In the genomic region with DNA sequence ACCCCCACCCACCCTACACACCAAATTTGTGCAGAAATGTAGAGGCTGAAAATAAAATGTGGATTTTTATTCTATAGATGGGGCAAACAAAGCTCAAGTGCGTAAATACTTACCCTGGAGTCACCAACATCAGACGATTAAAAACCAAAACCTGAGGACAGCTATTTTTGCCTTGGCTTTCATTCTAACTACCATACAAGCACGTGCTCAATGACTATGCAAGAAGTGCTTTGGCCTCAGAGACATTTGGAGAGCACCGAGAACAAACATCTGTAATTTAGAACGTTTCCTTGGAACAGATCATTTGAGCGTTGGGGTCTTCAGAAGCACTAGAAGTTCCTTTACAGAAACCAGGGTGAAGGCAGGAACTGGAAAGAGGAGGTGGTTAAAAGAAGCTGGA, we compare ENCODE assay signal across 1 cellular context.
TF ChIP-seq lines count a peak whose summit lies in the region.

No MANE protein-coding gene starts in this region.

TF ChIP-seq in K562, 482 proteins besides CTCF, POLR2A, EP300 and RAD21 (continued from another document):
- TF ChIP-seq, protein P1, sequence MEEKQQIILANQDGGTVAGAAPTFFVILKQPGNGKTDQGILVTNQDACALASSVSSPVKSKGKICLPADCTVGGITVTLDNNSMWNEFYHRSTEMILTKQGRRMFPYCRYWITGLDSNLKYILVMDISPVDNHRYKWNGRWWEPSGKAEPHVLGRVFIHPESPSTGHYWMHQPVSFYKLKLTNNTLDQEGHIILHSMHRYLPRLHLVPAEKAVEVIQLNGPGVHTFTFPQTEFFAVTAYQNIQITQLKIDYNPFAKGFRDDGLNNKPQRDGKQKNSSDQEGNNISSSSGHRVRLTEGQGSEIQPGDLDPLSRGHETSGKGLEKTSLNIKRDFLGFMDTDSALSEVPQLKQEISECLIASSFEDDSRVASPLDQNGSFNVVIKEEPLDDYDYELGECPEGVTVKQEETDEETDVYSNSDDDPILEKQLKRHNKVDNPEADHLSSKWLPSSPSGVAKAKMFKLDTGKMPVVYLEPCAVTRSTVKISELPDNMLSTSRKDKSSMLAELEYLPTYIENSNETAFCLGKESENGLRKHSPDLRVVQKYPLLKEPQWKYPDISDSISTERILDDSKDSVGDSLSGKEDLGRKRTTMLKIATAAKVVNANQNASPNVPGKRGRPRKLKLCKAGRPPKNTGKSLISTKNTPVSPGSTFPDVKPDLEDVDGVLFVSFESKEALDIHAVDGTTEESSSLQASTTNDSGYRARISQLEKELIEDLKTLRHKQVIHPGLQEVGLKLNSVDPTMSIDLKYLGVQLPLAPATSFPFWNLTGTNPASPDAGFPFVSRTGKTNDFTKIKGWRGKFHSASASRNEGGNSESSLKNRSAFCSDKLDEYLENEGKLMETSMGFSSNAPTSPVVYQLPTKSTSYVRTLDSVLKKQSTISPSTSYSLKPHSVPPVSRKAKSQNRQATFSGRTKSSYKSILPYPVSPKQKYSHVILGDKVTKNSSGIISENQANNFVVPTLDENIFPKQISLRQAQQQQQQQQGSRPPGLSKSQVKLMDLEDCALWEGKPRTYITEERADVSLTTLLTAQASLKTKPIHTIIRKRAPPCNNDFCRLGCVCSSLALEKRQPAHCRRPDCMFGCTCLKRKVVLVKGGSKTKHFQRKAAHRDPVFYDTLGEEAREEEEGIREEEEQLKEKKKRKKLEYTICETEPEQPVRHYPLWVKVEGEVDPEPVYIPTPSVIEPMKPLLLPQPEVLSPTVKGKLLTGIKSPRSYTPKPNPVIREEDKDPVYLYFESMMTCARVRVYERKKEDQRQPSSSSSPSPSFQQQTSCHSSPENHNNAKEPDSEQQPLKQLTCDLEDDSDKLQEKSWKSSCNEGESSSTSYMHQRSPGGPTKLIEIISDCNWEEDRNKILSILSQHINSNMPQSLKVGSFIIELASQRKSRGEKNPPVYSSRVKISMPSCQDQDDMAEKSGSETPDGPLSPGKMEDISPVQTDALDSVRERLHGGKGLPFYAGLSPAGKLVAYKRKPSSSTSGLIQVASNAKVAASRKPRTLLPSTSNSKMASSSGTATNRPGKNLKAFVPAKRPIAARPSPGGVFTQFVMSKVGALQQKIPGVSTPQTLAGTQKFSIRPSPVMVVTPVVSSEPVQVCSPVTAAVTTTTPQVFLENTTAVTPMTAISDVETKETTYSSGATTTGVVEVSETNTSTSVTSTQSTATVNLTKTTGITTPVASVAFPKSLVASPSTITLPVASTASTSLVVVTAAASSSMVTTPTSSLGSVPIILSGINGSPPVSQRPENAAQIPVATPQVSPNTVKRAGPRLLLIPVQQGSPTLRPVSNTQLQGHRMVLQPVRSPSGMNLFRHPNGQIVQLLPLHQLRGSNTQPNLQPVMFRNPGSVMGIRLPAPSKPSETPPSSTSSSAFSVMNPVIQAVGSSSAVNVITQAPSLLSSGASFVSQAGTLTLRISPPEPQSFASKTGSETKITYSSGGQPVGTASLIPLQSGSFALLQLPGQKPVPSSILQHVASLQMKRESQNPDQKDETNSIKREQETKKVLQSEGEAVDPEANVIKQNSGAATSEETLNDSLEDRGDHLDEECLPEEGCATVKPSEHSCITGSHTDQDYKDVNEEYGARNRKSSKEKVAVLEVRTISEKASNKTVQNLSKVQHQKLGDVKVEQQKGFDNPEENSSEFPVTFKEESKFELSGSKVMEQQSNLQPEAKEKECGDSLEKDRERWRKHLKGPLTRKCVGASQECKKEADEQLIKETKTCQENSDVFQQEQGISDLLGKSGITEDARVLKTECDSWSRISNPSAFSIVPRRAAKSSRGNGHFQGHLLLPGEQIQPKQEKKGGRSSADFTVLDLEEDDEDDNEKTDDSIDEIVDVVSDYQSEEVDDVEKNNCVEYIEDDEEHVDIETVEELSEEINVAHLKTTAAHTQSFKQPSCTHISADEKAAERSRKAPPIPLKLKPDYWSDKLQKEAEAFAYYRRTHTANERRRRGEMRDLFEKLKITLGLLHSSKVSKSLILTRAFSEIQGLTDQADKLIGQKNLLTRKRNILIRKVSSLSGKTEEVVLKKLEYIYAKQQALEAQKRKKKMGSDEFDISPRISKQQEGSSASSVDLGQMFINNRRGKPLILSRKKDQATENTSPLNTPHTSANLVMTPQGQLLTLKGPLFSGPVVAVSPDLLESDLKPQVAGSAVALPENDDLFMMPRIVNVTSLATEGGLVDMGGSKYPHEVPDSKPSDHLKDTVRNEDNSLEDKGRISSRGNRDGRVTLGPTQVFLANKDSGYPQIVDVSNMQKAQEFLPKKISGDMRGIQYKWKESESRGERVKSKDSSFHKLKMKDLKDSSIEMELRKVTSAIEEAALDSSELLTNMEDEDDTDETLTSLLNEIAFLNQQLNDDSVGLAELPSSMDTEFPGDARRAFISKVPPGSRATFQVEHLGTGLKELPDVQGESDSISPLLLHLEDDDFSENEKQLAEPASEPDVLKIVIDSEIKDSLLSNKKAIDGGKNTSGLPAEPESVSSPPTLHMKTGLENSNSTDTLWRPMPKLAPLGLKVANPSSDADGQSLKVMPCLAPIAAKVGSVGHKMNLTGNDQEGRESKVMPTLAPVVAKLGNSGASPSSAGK (IDR thresholded peaks at IDR 0.05), result peak; percentile 32; the same call in 1 of the 2 replicates
- TF ChIP-seq, protein P2, sequence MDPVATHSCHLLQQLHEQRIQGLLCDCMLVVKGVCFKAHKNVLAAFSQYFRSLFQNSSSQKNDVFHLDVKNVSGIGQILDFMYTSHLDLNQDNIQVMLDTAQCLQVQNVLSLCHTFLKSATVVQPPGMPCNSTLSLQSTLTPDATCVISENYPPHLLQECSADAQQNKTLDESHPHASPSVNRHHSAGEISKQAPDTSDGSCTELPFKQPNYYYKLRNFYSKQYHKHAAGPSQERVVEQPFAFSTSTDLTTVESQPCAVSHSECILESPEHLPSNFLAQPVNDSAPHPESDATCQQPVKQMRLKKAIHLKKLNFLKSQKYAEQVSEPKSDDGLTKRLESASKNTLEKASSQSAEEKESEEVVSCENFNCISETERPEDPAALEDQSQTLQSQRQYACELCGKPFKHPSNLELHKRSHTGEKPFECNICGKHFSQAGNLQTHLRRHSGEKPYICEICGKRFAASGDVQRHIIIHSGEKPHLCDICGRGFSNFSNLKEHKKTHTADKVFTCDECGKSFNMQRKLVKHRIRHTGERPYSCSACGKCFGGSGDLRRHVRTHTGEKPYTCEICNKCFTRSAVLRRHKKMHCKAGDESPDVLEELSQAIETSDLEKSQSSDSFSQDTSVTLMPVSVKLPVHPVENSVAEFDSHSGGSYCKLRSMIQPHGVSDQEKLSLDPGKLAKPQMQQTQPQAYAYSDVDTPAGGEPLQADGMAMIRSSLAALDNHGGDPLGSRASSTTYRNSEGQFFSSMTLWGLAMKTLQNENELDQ (CRISPR knock-in tag; IDR thresholded peaks at IDR 0.05; ENCODE audit: borderline replicate concordance), result no peak
- TF ChIP-seq CREB1 (IDR thresholded peaks at IDR 0.05), result no peak
- no peak for TF ChIP-seq CREB1 (CRISPR knock-in tag; IDR thresholded peaks at IDR 0.05)
- TF ChIP-seq ZNF347 (CRISPR knock-in tag; IDR thresholded peaks at IDR 0.05; ENCODE audit: low read depth), result no peak
- no peak for TF ChIP-seq CXXC5 (CRISPR knock-in tag; IDR thresholded peaks at IDR 0.05)
- no peak for TF ChIP-seq SPI1 (IDR thresholded peaks at IDR 0.05; ENCODE audit: borderline replicate concordance, low read depth, low read length)
- peak; percentile 34 for TF ChIP-seq NFE2 (IDR thresholded peaks at IDR 0.05; ENCODE audit: low read depth)
- TF ChIP-seq, protein P3, sequence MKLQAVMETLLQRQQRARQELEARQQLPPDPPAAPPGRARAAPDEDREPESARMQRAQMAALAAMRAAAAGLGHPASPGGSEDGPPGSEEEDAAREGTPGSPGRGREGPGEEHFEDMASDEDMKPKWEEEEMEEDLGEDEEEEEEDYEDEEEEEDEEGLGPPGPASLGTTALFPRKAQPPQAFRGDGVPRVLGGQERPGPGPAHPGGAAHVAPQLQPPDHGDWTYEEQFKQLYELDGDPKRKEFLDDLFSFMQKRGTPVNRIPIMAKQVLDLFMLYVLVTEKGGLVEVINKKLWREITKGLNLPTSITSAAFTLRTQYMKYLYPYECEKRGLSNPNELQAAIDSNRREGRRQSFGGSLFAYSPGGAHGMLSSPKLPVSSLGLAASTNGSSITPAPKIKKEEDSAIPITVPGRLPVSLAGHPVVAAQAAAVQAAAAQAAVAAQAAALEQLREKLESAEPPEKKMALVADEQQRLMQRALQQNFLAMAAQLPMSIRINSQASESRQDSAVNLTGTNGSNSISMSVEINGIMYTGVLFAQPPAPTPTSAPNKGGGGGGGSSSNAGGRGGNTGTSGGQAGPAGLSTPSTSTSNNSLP (IDR thresholded peaks at IDR 0.05; ENCODE audit: borderline replicate concordance, low read depth, low read length), result no peak
- TF ChIP-seq, protein P4, sequence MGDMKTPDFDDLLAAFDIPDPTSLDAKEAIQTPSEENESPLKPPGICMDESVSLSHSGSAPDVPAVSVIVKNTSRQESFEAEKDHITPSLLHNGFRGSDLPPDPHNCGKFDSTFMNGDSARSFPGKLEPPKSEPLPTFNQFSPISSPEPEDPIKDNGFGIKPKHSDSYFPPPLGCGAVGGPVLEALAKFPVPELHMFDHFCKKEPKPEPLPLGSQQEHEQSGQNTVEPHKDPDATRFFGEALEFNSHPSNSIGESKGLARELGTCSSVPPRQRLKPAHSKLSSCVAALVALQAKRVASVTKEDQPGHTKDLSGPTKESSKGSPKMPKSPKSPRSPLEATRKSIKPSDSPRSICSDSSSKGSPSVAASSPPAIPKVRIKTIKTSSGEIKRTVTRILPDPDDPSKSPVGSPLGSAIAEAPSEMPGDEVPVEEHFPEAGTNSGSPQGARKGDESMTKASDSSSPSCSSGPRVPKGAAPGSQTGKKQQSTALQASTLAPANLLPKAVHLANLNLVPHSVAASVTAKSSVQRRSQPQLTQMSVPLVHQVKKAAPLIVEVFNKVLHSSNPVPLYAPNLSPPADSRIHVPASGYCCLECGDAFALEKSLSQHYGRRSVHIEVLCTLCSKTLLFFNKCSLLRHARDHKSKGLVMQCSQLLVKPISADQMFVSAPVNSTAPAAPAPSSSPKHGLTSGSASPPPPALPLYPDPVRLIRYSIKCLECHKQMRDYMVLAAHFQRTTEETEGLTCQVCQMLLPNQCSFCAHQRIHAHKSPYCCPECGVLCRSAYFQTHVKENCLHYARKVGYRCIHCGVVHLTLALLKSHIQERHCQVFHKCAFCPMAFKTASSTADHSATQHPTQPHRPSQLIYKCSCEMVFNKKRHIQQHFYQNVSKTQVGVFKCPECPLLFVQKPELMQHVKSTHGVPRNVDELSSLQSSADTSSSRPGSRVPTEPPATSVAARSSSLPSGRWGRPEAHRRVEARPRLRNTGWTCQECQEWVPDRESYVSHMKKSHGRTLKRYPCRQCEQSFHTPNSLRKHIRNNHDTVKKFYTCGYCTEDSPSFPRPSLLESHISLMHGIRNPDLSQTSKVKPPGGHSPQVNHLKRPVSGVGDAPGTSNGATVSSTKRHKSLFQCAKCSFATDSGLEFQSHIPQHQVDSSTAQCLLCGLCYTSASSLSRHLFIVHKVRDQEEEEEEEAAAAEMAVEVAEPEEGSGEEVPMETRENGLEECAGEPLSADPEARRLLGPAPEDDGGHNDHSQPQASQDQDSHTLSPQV (IDR thresholded peaks at IDR 0.05), result peak; percentile 56; the same call in 1 of the 2 replicates
TF ChIP-seq in K562: peak in this region for 4.
